In genomic region chr7:114825423-114825951, GRCh38 we compare ENCODE assay signal across 1 cellular context.
TF ChIP-seq lines count a peak whose summit lies in the region.

No MANE protein-coding gene starts in this region.

TF ChIP-seq in HCT116, 20 proteins besides CTCF, POLR2A, EP300 and RAD21 (continued from another document):
- TF ChIP-seq ZBTB33 (IDR thresholded peaks at IDR 0.05; ENCODE audit: extremely low read depth, insufficient replicate concordance, low read length) (no peak), ATF3 (IDR thresholded peaks at IDR 0.05) (no peak), EZH2phosphoT487 (IDR thresholded peaks at IDR 0.05; ENCODE audit: borderline replicate concordance) (no peak), JUND (IDR thresholded peaks at IDR 0.05) (no peak), CBX3 (IDR thresholded peaks at IDR 0.05; ENCODE audit: low read depth) (no peak)
